ENCODE assay signal across 8 cellular contexts in the genomic region with DNA sequence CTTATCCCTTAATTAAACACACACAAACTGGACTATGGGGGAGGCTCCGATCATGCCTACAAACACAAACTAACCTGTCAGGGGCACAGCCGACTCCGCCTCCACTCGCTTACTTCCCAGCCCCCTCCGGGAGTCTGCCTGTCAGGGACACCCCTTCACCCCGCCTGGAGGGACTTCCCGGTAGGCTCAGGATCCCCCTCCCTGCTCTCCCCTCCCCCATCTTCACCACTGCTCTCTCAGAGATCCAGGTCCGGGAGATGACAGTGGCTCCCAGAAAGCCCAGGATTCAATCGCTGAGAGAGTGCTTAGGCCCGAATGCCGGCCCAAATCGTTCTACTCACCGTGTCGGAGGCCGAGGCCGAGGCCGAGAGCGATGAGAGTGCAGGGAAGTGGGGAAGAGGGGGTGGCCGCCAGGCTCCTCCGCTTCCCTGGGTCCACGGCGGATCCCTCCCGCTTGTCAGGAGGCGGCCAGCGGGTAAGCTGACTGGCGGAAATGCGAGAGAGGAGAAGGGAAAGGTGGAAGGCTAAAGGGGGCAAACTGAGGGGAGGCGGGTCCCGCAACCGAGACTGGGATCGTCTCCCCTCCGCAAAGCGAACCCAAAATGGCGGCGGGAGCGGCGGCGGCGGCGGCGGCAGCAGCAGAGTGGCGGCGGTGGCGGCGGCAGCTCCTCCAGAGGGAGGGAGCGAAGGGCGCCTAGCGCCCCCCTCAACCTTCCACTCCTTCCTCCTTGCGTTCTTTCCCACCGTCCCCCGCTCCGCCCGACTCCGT. TPM values are rescaled to one million over a fixed set of nuclear protein-coding genes. Genes with fewer than 3 reads are reported as not detected.
DNase-seq lines count a peak whose midpoint lies in the region; ATAC-seq, FAIRE-seq and TF ChIP-seq lines count a peak whose summit lies in the region.
"Not testable (repeated sequence)": the region's sequence is repeated elsewhere in the genome, so short reads cannot be mapped to it uniquely, and the experiment has no call there.

No MANE protein-coding gene starts in this region.

- H3K36me3 ChIP-seq in small intestine (ENCODE audit: control insufficient read depth in 2 of 2, insufficient read depth in 2 of 2, low read length in 2 of 2); uterus: not testable (repeated sequence)

- DNase-seq in NK-92 treated with Interleukin-12 subunit alpha and Interleukin-12 subunit beta, amount 100 ng/mL, for 24 hours (lab: John Stamatoyannopoulos, UW): peak; percentile 57
- peak in 2 of 3 experiments; percentile 36 to 45 for DNase-seq in activated CD8-positive, alpha-beta memory T cell treated with anti-CD3 and anti-CD28 coated beads for 48 hours (ENCODE audit: low read depth in 2 of 3, low spot score in 2 of 3)
- peak; percentile 16 for DNase-seq in dedifferentiated amniotic fluid mesenchymal stem cell (ENCODE audit: extremely low spot score)
- peak; percentile 28 for DNase-seq in small intestine
- DNase-seq in uterus: peak; percentile 33 to 53

- peak overlapping the region; percentile 70 to 98 for H3K4me3 ChIP-seq in small intestine (ENCODE audit: low read depth in 1 of 2, low read length in 2 of 2)
- peak overlapping the region; percentile 65 to 93 for H3K4me3 ChIP-seq in uterus

- FAIRE-seq in small intestine (lab: Jason Lieb, UNC): not testable (repeated sequence)

- not testable (repeated sequence) for H3K4me1 ChIP-seq in small intestine (ENCODE audit: control insufficient read depth in 2 of 2, insufficient read depth in 1 of 2, low read depth in 1 of 2, low read length in 1 of 2)
- peaks cover 0 to 16% of the 10 kb centered on the region in 2 donors for H3K4me1 ChIP-seq in uterus

- H3K27ac ChIP-seq in layer of hippocampus (ENCODE audit: low read depth, low read length) (peak overlapping the region; percentile 100), small intestine (ENCODE audit: low read depth in 1 of 2, low read length in 1 of 2) (peak overlapping the region; percentile 62 to 96), uterus (peak overlapping the region; percentile 94 to 99)

- 0% methylated on average over 20 to 49 of the region's 54 CpGs for WGBS in small intestine, 3 donors

- TF ChIP-seq CTCF in uterus (IDR thresholded peaks at IDR 0.05): not testable (repeated sequence)

- TF ChIP-seq POLR2A in uterus (IDR thresholded peaks at IDR 0.05): not testable (repeated sequence)

- H3K27me3 ChIP-seq in layer of hippocampus (ENCODE audit: control insufficient read depth, insufficient read depth, low read length); small intestine (ENCODE audit: control insufficient read depth in 2 of 2, insufficient read depth in 2 of 2, low read length in 2 of 2); uterus: not testable (repeated sequence)

- H3K9me3 ChIP-seq in small intestine (ENCODE audit: control insufficient read depth, low read depth); uterus: not testable (repeated sequence)

- ATAC-seq in GM18907 (IDR thresholded peaks at IDR 0.05; ENCODE audit: unreplicated experiment) (peak; percentile 36), HG03097 (IDR thresholded peaks at IDR 0.05; ENCODE audit: low FRiP score, unreplicated experiment) (peak; percentile 28)

- intact Hi-C loops in uterus (cut with DNase I; ENCODE audit: low total_unique reads): not testable (repeated sequence)

RNA-seq across cellular contexts. Expression of a gene that starts 0.6 kb away (rescaled TPM):
- polyA plus RNA-seq in small intestine: 1 to 10 TPM; 3.5 to 8.6 (median 4.5) TPM
- total RNA-seq in uterus: 100 to 1,000 TPM in 2 of 4 donors, 10 to 100 TPM in 2; 48.9 to 159 (median 99.8) TPM

RNA-seq across cellular contexts. Expression of a gene that starts 48.0 kb away (rescaled TPM):
- polyA plus RNA-seq in small intestine: 10 to 100 TPM; 13.4 to 25.2 (median 15.4) TPM
- 10 to 100 TPM; 10.6 to 76.8 (median 38.6) TPM for total RNA-seq in uterus

Comparison
In these comparisons a context has a peak if more than half of its experiments do, and no peak if none do; other contexts are left out.
1. Peak in every context shown above with its lines: DNase-seq, ATAC-seq, H3K4me3 ChIP-seq and H3K27ac ChIP-seq.